11 cellular contexts compared by ENCODE assay signal in genomic region chr12:95802482-95803264, GRCh38. TPM values are rescaled to one million over a fixed set of nuclear protein-coding genes. Genes with fewer than 3 reads are reported as not detected.
DNase-seq lines count a peak whose midpoint lies in the region; ATAC-seq and TF ChIP-seq lines count a peak whose summit lies in the region.
"Had no signal": no experiment of that assay in that cellular context is flagged by ENCODE, and none has a peak within 500 bp of the region (broad histone marks: within the 10 kb centered on the region; RNA-seq: fewer than 3 reads in every experiment).

No MANE protein-coding gene starts in this region.

- CTCF ChIA-PET in activated CD4-positive, alpha-beta T cell treated with anti-CD3 and anti-CD28 coated beads, Interleukin-2, amount 10 ng/mL, durations not matched to agents 7 days and 5 days (lab: Charles Lee), result no interaction called here

- no peak overlapping the region for H3K4me3 Mint-ChIP-seq in activated T-helper 17 cell treated with anti-CD3 and anti-CD28 coated beads, Interleukin-2, amount 50 U/mL, for 72 hours
- no peak overlapping the region for H3K4me3 Mint-ChIP-seq in activated CD4-positive, alpha-beta T cell treated with anti-CD3 and anti-CD28 coated beads, Interleukin-2, amount 10 ng/mL, durations not matched to agents 7 days and 5 days

- peaks cover 11% of the 10 kb centered on the region for H3K4me1 Mint-ChIP-seq in activated T-helper 17 cell treated with anti-CD3 and anti-CD28 coated beads, Interleukin-2, amount 50 U/mL, for 72 hours
- no peaks in the 10 kb centered on the region for H3K4me1 Mint-ChIP-seq in activated CD4-positive, alpha-beta T cell treated with anti-CD3 and anti-CD28 coated beads, Interleukin-2, amount 10 ng/mL, durations not matched to agents 7 days and 5 days

- WGBS in prostate gland, result 25% methylated on average over 5 of the region's 5 CpGs

- H3K4me3 ChIP-seq in prostate gland, result no peak overlapping the region
- H3K4me3 ChIP-seq: cardiac muscle cell had no signal

- H3K36me3 ChIP-seq in prostate gland, result no peaks in the 10 kb centered on the region
- H3K36me3 ChIP-seq: cardiac muscle cell had no signal

- ATAC-seq in SK-N-SH treated with all-trans-retinoic acid at 6 μM for 48 hours (peak; percentile 68; the same call in 2 of the 3 replicates), foreskin keratinocyte (peak; percentile 75), HG03175 (IDR thresholded peaks at IDR 0.05; ENCODE audit: unreplicated experiment) (no peak)
- no peak for ATAC-seq in activated T-helper 17 cell treated with anti-CD3 and anti-CD28 coated beads, Interleukin-2, amount 50 U/mL, for 72 hours (replicated peaks)

- DNase-seq in EH (ENCODE audit: low read depth), result peak; percentile 90
- DNase-seq in foreskin keratinocyte, result peak; percentile 89 to 96
- peak; percentile 39 for DNase-seq in prostate gland (ENCODE audit: low spot score)
- DNase-seq in activated CD4-positive, alpha-beta T cell treated with anti-CD3 and anti-CD28 coated beads, Interleukin-2, amount 10 ng/mL, durations not matched to agents 7 days and 5 days, result no peak
- DNase-seq in activated T-cell treated with anti-CD3 and anti-CD28 coated beads, Interleukin-2, amount 50 U/mL, for 48 hours, result no peak
- DNase-seq: GDM1, NCI-H774 had no signal

- H3K4me1 ChIP-seq in foreskin keratinocyte (peaks cover 23% of the 10 kb centered on the region), prostate gland (replicated peaks) (no peaks in the 10 kb centered on the region)

- POLR2A ChIA-PET in activated CD4-positive, alpha-beta T cell treated with anti-CD3 and anti-CD28 coated beads, Interleukin-2, amount 10 ng/mL, durations not matched to agents 7 days and 5 days (lab: Charles Lee), result no interaction called here

- no peak for TF ChIP-seq CTCF in foreskin keratinocyte (conservative IDR thresholded peaks at IDR 0.05)
- no peak for TF ChIP-seq CTCF in prostate gland (IDR thresholded peaks at IDR 0.05)

- no peak overlapping the region for H3K27ac Mint-ChIP-seq in activated T-helper 17 cell treated with anti-CD3 and anti-CD28 coated beads, Interleukin-2, amount 50 U/mL, for 72 hours
- no peak overlapping the region for H3K27ac Mint-ChIP-seq in activated CD4-positive, alpha-beta T cell treated with anti-CD3 and anti-CD28 coated beads, Interleukin-2, amount 10 ng/mL, durations not matched to agents 7 days and 5 days

- no peaks in the 10 kb centered on the region for H3K36me3 Mint-ChIP-seq in activated T-helper 17 cell treated with anti-CD3 and anti-CD28 coated beads, Interleukin-2, amount 50 U/mL, for 72 hours (ENCODE audit: low read depth)
- H3K36me3 Mint-ChIP-seq in activated CD4-positive, alpha-beta T cell treated with anti-CD3 and anti-CD28 coated beads, Interleukin-2, amount 10 ng/mL, durations not matched to agents 7 days and 5 days (ENCODE audit: low read depth), result no peaks in the 10 kb centered on the region

- no peaks in the 10 kb centered on the region for H3K27me3 Mint-ChIP-seq in activated T-helper 17 cell treated with anti-CD3 and anti-CD28 coated beads, Interleukin-2, amount 50 U/mL, for 72 hours
- H3K27me3 Mint-ChIP-seq in activated CD4-positive, alpha-beta T cell treated with anti-CD3 and anti-CD28 coated beads, Interleukin-2, amount 10 ng/mL, durations not matched to agents 7 days and 5 days, result peaks cover 39% of the 10 kb centered on the region

- H3K27me3 ChIP-seq in foreskin keratinocyte (no peaks in the 10 kb centered on the region), prostate gland (replicated peaks; ENCODE audit: insufficient read depth) (no peaks in the 10 kb centered on the region)

- H3K27ac ChIP-seq in foreskin keratinocyte (peak overlapping the region; percentile 49), prostate gland (peak overlapping the region in 1 of 2 donors; percentile 2)
- H3K27ac ChIP-seq: cardiac muscle cell had no signal

- intact Hi-C loops in prostate gland (cut with DNase I), result no loop called here

- TF ChIP-seq POLR2A in prostate gland (IDR thresholded peaks at IDR 0.05), result no peak

- no peaks in the 10 kb centered on the region for H3K9me3 ChIP-seq in prostate gland

- H3K9me3 Mint-ChIP-seq in activated T-helper 17 cell treated with anti-CD3 and anti-CD28 coated beads, Interleukin-2, amount 50 U/mL, for 72 hours, result no peaks in the 10 kb centered on the region
- no peaks in the 10 kb centered on the region for H3K9me3 Mint-ChIP-seq in activated CD4-positive, alpha-beta T cell treated with anti-CD3 and anti-CD28 coated beads, Interleukin-2, amount 10 ng/mL, durations not matched to agents 7 days and 5 days

TF ChIP-seq in SK-N-SH treated with all-trans-retinoic acid at 6 μM for 48 hours, 23 proteins besides CTCF, POLR2A, EP300 and RAD21 (continues in another document):
- TF ChIP-seq CSRNP3 (CRISPR knock-in tag; IDR thresholded peaks at IDR 0.05) (no peak), TOX (CRISPR knock-in tag; IDR thresholded peaks at IDR 0.05; ENCODE audit: borderline replicate concordance) (no peak), ISL1 (CRISPR knock-in tag; IDR thresholded peaks at IDR 0.05) (no peak), ZFP3 (CRISPR knock-in tag; IDR thresholded peaks at IDR 0.05) (no peak), ZC3H10 (CRISPR knock-in tag; IDR thresholded peaks at IDR 0.05) (no peak), RARB (CRISPR knock-in tag; IDR thresholded peaks at IDR 0.05) (no peak), ARNTL (CRISPR knock-in tag; IDR thresholded peaks at IDR 0.05; ENCODE audit: borderline replicate concordance, low read depth) (no peak), CSDC2 (CRISPR knock-in tag; IDR thresholded peaks at IDR 0.05) (no peak), ZNF565 (CRISPR knock-in tag; conservative IDR thresholded peaks at IDR 0.05; ENCODE audit: low read depth) (no peak), BACH2 (CRISPR knock-in tag; IDR thresholded peaks at IDR 0.05; ENCODE audit: borderline replicate concordance) (no peak), ZFP30 (CRISPR knock-in tag; IDR thresholded peaks at IDR 0.05) (no peak), SNAI2 (CRISPR knock-in tag; IDR thresholded peaks at IDR 0.05) (no peak), TSHZ2 (CRISPR knock-in tag; IDR thresholded peaks at IDR 0.05) (no peak), PPARA (CRISPR knock-in tag; IDR thresholded peaks at IDR 0.05; ENCODE audit: borderline replicate concordance) (no peak)

RNA-seq across cellular contexts. Expression of gene NTN4, which starts 12.1 kb away (rescaled TPM):
- 8.9 and 9.5 TPM in 2 replicates for total RNA-seq in foreskin keratinocyte
- polyA plus RNA-seq in foreskin keratinocyte, result 3.7 and 4.0 TPM in 2 replicates
- total RNA-seq in prostate gland, result 100 to 1,000 TPM in 1 of 2 donors, 10 to 100 TPM in 1; 79.2 to 118 TPM
- total RNA-seq in activated T-helper 17 cell treated with anti-CD3 and anti-CD28 coated beads, Interleukin-2, amount 50 U/mL, for 72 hours, result under 1 TPM; 0.06 to 0.34 TPM
- total RNA-seq in activated CD4-positive, alpha-beta T cell treated with anti-CD3 and anti-CD28 coated beads, Interleukin-2, amount 10 ng/mL, durations not matched to agents 7 days and 5 days, result under 1 TPM; 0.17 to 0.40 TPM

RNA-seq across cellular contexts. Expression of gene SNRPF, which starts 56.1 kb away (rescaled TPM):
- total RNA-seq in foreskin keratinocyte, result 38.9 and 59.6 TPM in 2 replicates
- 96.6 and 121 TPM in 2 replicates for polyA plus RNA-seq in foreskin keratinocyte
- total RNA-seq in prostate gland, result 1 to 10 TPM; 7.4 to 8.3 TPM
- total RNA-seq in activated T-helper 17 cell treated with anti-CD3 and anti-CD28 coated beads, Interleukin-2, amount 50 U/mL, for 72 hours, result 10 to 100 TPM; 35.0 to 52.3 TPM
- total RNA-seq in activated CD4-positive, alpha-beta T cell treated with anti-CD3 and anti-CD28 coated beads, Interleukin-2, amount 10 ng/mL, durations not matched to agents 7 days and 5 days, result 10 to 100 TPM; 23.2 to 32.8 TPM

Comparison
In these comparisons a context has a peak if more than half of its experiments do, and no peak if none do; other contexts are left out.
1. DNase-seq: peak in EH (single experiment), foreskin keratinocyte (2 of 2) and prostate gland (single experiment); none in activated CD4-positive, alpha-beta T cell treated with anti-CD3 and anti-CD28 coated beads, Interleukin-2, amount 10 ng/mL, durations not matched to agents 7 days and 5 days (single experiment) and activated T-cell treated with anti-CD3 and anti-CD28 coated beads, Interleukin-2, amount 50 U/mL, for 48 hours (0 of 2).
2. ATAC-seq: peak in SK-N-SH treated with all-trans-retinoic acid at 6 μM for 48 hours (single experiment) and foreskin keratinocyte (single experiment); none in activated T-helper 17 cell treated with anti-CD3 and anti-CD28 coated beads, Interleukin-2, amount 50 U/mL, for 72 hours (single experiment) and HG03175 (single experiment).